10 cellular contexts compared by ENCODE assay signal in genomic region chr9:104810421-104811339, GRCh38. TPM values are rescaled to one million over a fixed set of nuclear protein-coding genes. Genes with fewer than 3 reads are reported as not detected.
DNase-seq lines count a peak whose midpoint lies in the region; ATAC-seq, FAIRE-seq and TF ChIP-seq lines count a peak whose summit lies in the region.
"Had no signal": no experiment of that assay in that cellular context is flagged by ENCODE, and none has a peak within 500 bp of the region (broad histone marks: within the 10 kb centered on the region; RNA-seq: fewer than 3 reads in every experiment).

No MANE protein-coding gene starts in this region.

- no peaks in the 10 kb centered on the region for H3K27me3 Mint-ChIP-seq in T-helper 17 cell

- no peak for TF ChIP-seq POLR2A in heart left ventricle (IDR thresholded peaks at IDR 0.05)

- peaks cover 26% of the 10 kb centered on the region for H3K4me1 ChIP-seq in adipocyte (ENCODE audit: control insufficient read depth, insufficient read depth, low read length)
- H3K4me1 ChIP-seq in heart left ventricle, result peaks cover 0 to 9% (median 0%) of the 10 kb centered on the region in 12 donors
- H3K4me1 ChIP-seq in small intestine (ENCODE audit: control insufficient read depth in 2 of 2, insufficient read depth in 1 of 2, low read depth in 1 of 2, low read length in 1 of 2), result no peaks in the 10 kb centered on the region
- no peaks in the 10 kb centered on the region for H3K4me1 ChIP-seq in Karpas-422 (ENCODE audit: low read length)
- H3K4me1 ChIP-seq: neural progenitor cell had no signal

- peaks cover 13% of the 10 kb centered on the region for H3K36me3 Mint-ChIP-seq in T-helper 17 cell (ENCODE audit: low read depth)

- H3K27ac ChIP-seq in heart left ventricle (peak overlapping the region in 9 of 12 donors; percentile 21 to 57 (median 41)), small intestine (ENCODE audit: low read depth in 1 of 2, low read length in 1 of 2) (no peak overlapping the region), Karpas-422 (ENCODE audit: low read length) (no peak overlapping the region)
- H3K27ac ChIP-seq: neural progenitor cell had no signal

- H4K20me1 ChIP-seq in Karpas-422 (ENCODE audit: insufficient read depth, low read depth, low read length), result no peaks in the 10 kb centered on the region

- H3K27me3 ChIP-seq in adipocyte (replicated peaks; ENCODE audit: control insufficient read depth, insufficient read depth, low read length) (no peaks in the 10 kb centered on the region), heart left ventricle (no peaks in the 10 kb centered on the region), small intestine (ENCODE audit: control insufficient read depth in 2 of 2, insufficient read depth in 2 of 2, low read length in 2 of 2) (no peaks in the 10 kb centered on the region), Karpas-422 (ENCODE audit: low read length) (no peaks in the 10 kb centered on the region)
- H3K27me3 ChIP-seq: neural progenitor cell had no signal

- H3K27ac Mint-ChIP-seq in T-helper 17 cell, result no peak overlapping the region
- H3K27ac Mint-ChIP-seq: neural progenitor cell had no signal

- peak overlapping the region; percentile 28 for H3K9ac ChIP-seq in adipocyte (ENCODE audit: low read length)
- no peak overlapping the region for H3K9ac ChIP-seq in Karpas-422 (ENCODE audit: low read length)
- H3K9ac ChIP-seq: neural progenitor cell had no signal

- H3K4me2 ChIP-seq in Karpas-422 (ENCODE audit: low read depth, low read length, poor library complexity, severe bottlenecking), result no peak overlapping the region
- H3K4me2 ChIP-seq: neural progenitor cell had no signal

- H2AFZ ChIP-seq in Karpas-422 (ENCODE audit: low read length), result no peak overlapping the region
- H2AFZ ChIP-seq: neural progenitor cell had no signal

- DNase-seq in HPDE6-E6E7 (ENCODE audit: extremely low spot score), result peak; percentile 23
- DNase-seq in adipocyte (ENCODE audit: low read depth), result peak; percentile 12
- DNase-seq in heart left ventricle, result peak in 1 of 5 donors; percentile 18
- peak; percentile 45 for DNase-seq in small intestine
- no peak for DNase-seq in T-helper 17 cell
- DNase-seq in Karpas-422, result no peak

- TF ChIP-seq CTCF in heart left ventricle (IDR thresholded peaks at IDR 0.05), result no peak

- H3K4me3 ChIP-seq in adipocyte (ENCODE audit: low read length) (no peak overlapping the region), heart left ventricle (no peak overlapping the region), small intestine (ENCODE audit: low read depth in 1 of 2, low read length in 2 of 2) (no peak overlapping the region), Karpas-422 (ENCODE audit: low read length) (no peak overlapping the region)
- H3K4me3 ChIP-seq: neural progenitor cell had no signal

- ATAC-seq in heart left ventricle (peak; percentile 64 to 78 (median 68)), T-helper 17 cell (no peak), GM21367 (IDR thresholded peaks at IDR 0.05; ENCODE audit: unreplicated experiment) (no peak), HG03135 (IDR thresholded peaks at IDR 0.05; ENCODE audit: unreplicated experiment) (no peak)

- no peaks in the 10 kb centered on the region for H3K79me2 ChIP-seq in Karpas-422 (ENCODE audit: low read length)

- intact Hi-C loops in heart left ventricle (cut with DNase I), result loop anchor here in 1 of 10 donors (10.0 kb wide), 1 partner anchor 604 kb away; no protein-coding TSS in a partner anchor

- H3K36me3 ChIP-seq in adipocyte (ENCODE audit: control insufficient read depth, insufficient read depth, low read length, severe bottlenecking), result peaks cover 95% of the 10 kb centered on the region
- H3K36me3 ChIP-seq in heart left ventricle, result peaks cover 0 to 97% (median 90%) of the 10 kb centered on the region in 9 donors
- peaks cover 10 to 17% of the 10 kb centered on the region in 2 donors for H3K36me3 ChIP-seq in small intestine (ENCODE audit: control insufficient read depth in 2 of 2, insufficient read depth in 2 of 2, low read length in 2 of 2)
- H3K36me3 ChIP-seq in Karpas-422 (ENCODE audit: insufficient read depth, low read length), result no peaks in the 10 kb centered on the region

- H3K9me3 ChIP-seq in adipocyte (ENCODE audit: control insufficient read depth, low read length) (no peaks in the 10 kb centered on the region), heart left ventricle (no peaks in the 10 kb centered on the region), small intestine (ENCODE audit: control insufficient read depth, low read depth) (no peaks in the 10 kb centered on the region), T-helper 17 cell (ENCODE audit: control insufficient read depth, low read length, poor library complexity, severe bottlenecking) (no peaks in the 10 kb centered on the region), Karpas-422 (ENCODE audit: low read length) (no peaks in the 10 kb centered on the region)

- H3K4me1 Mint-ChIP-seq in T-helper 17 cell, result peaks cover 2% of the 10 kb centered on the region
- H3K4me1 Mint-ChIP-seq: neural progenitor cell had no signal

- H3K9me2 ChIP-seq in Karpas-422 (replicated peaks; ENCODE audit: insufficient read depth, low read length), result no peaks in the 10 kb centered on the region

- no peak overlapping the region for H3K4me3 Mint-ChIP-seq in T-helper 17 cell
- H3K4me3 Mint-ChIP-seq: neural progenitor cell had no signal

- 64 to 67% (median 66%) methylated on average over 11 to 12 of the region's 12 CpGs for WGBS in heart left ventricle, 4 donors
- WGBS in small intestine, 3 donors, result 23 to 67% (median 30%) methylated on average over 12 of the region's 12 CpGs

- no peak for FAIRE-seq in small intestine (lab: Jason Lieb, UNC)
- FAIRE-seq: colon had no signal

RNA-seq across cellular contexts. Expression of gene NIPSNAP3B, which starts 46.8 kb away (rescaled TPM):
- 10 to 100 TPM; 20.0 to 41.3 (median 29.0) TPM for total RNA-seq in heart left ventricle
- 10 to 100 TPM; 11.8 to 16.6 TPM for polyA plus RNA-seq in heart left ventricle
- 1 to 10 TPM in 1 of 3 donors, under 1 TPM in 1, not detected in 1; 0.67 to 1.1 TPM for polyA plus RNA-seq in small intestine
- 1 to 10 TPM; 1.1 to 1.5 TPM for total RNA-seq in T-helper 17 cell
- 0.29 and 0.71 TPM in 2 replicates for total RNA-seq in Karpas-422 (2014; rRNA removed; shearing (Covaris generic); ENCODE audit: low replicate concordance)

Comparison
In these comparisons a context has a peak if more than half of its experiments do, and no peak if none do; other contexts are left out.
1. DNase-seq: peak in HPDE6-E6E7 (single experiment), adipocyte (single experiment) and small intestine (single experiment); none in T-helper 17 cell (0 of 3) and Karpas-422 (single experiment).
2. ATAC-seq: peak in heart left ventricle (4 of 4); none in T-helper 17 cell (single experiment), GM21367 (single experiment) and HG03135 (single experiment).
3. H3K27ac ChIP-seq: peak in heart left ventricle (9 of 12); none in small intestine (0 of 2) and Karpas-422 (single experiment).
4. RNA of gene NIPSNAP3B, which starts 46.8 kb away (total RNA-seq): 20.0 to 41.3 TPM in heart left ventricle; 1.1 to 1.5 TPM in T-helper 17 cell and 0.29 to 0.71 TPM in Karpas-422; every median in the first group is over 4 times any median in the second.